In genomic region chr3:99418209-99418635, GRCh38 we compare ENCODE assay signal across 10 cellular contexts.
DNase-seq lines count a peak whose midpoint lies in the region; ATAC-seq and TF ChIP-seq lines count a peak whose summit lies in the region.
"Had no signal": no experiment of that assay in that cellular context is flagged by ENCODE, and none has a peak within 500 bp of the region (broad histone marks: within the 10 kb centered on the region; RNA-seq: fewer than 3 reads in every experiment).

No MANE protein-coding gene starts in this region.

- peak; percentile 61 for ATAC-seq in GM19023 (IDR thresholded peaks at IDR 0.05; ENCODE audit: unreplicated experiment)
- peak; percentile 49 for ATAC-seq in HG02571 (IDR thresholded peaks at IDR 0.05; ENCODE audit: unreplicated experiment)
- ATAC-seq in HG03354 (IDR thresholded peaks at IDR 0.05; ENCODE audit: poor library complexity, severe bottlenecking, unreplicated experiment), result peak; percentile 74
- ATAC-seq: right lobe of liver had no signal

- H3K36me3 ChIP-seq in osteoblast (ENCODE audit: insufficient read depth, low read length), result no peaks in the 10 kb centered on the region
- H3K36me3 ChIP-seq: right lobe of liver had no signal

- H3K4me1 ChIP-seq in osteoblast (ENCODE audit: insufficient read depth, low read length), result peaks cover 20% of the 10 kb centered on the region
- H3K4me1 ChIP-seq: right lobe of liver had no signal

- H4K20me1 ChIP-seq in osteoblast (ENCODE audit: insufficient read depth, low read length), result no peaks in the 10 kb centered on the region

- H3K79me2 ChIP-seq in osteoblast (ENCODE audit: insufficient read depth, low read length), result no peaks in the 10 kb centered on the region

- no peak overlapping the region for H3K4me3 ChIP-seq in osteoblast (ENCODE audit: insufficient read depth, low read length)
- H3K4me3 ChIP-seq: right lobe of liver had no signal

- H3K4me2 ChIP-seq in osteoblast (ENCODE audit: insufficient read depth, low read length), result no peak overlapping the region

- H3K9me3 ChIP-seq in osteoblast (ENCODE audit: low read depth, low read length), result no peaks in the 10 kb centered on the region
- H3K9me3 ChIP-seq: right lobe of liver had no signal

- TF ChIP-seq CTCF in osteoblast (IDR thresholded peaks at IDR 0.05; ENCODE audit: extremely low read depth, low read depth, low read length), result no peak

- DNase-seq in osteoblast (ENCODE audit: insufficient read length, low spot score, missing footprints) (no peak), ureter (ENCODE audit: low spot score) (no peak), posterior cingulate gyrus (no peak), NCI-H1694 treated with DMSO at 0.1 percent for 48 hours (lab: John Stamatoyannopoulos, UW) (no peak), retina (no peak)
- DNase-seq: right lobe of liver, T-helper 1 cell had no signal

- H2AFZ ChIP-seq in osteoblast (ENCODE audit: low read length), result no peak overlapping the region

- H3K27me3 ChIP-seq in osteoblast (ENCODE audit: insufficient read depth, low read length), result no peaks in the 10 kb centered on the region
- H3K27me3 ChIP-seq: right lobe of liver had no signal

- peak overlapping the region; percentile 63 for H3K27ac ChIP-seq in osteoblast (ENCODE audit: low read depth, low read length)
- H3K27ac ChIP-seq: right lobe of liver had no signal

- intact Hi-C loops in posterior cingulate gyrus (cut with DNase I), result no loop called here
